ENCODE assay signal across 1 cellular context in the genomic region with DNA sequence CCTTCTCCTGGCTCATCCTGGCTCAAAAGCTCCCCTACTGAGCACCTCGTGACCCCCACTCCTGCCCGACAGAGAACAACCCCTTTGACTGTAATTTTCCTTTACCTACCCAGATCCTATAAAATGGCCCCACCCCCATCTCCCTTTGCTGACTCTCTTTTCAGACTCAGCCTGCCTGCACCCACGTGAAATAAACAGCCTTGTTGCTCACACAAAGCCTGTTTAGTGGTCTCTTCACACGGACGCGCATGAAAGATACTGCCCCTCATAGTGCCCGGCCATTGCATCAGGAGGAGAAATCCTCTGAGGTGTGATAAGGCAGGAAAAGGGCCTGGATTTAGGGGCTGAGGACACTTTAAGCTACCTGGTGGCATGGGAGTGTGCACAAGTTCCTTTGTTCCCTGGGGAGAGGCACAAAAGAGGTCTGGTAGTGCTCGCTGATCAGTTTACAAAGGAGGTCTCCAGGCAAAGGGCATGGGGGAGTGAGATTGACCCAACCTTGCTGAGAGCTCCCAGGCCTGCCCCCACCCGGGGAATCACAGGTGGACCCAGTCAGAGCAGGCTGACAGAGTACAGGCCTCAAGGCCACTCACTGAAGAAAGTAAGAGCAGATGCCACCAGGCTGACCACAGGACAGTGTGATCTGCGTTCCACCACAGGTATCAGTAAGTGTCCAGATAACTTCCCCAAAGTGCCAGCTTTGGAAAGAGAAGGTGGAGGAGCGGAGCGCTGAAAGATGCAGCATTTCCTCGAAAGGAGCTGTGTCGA.
A peak's percentile ranks its signal among the peaks of the same experiment; 100 is the strongest.
TF ChIP-seq lines count a peak whose summit lies in the region.
"Not testable (repeated sequence)": the region's sequence is repeated elsewhere in the genome, so short reads cannot be mapped to it uniquely, and the experiment has no call there.

No MANE protein-coding gene starts in this region.

TF ChIP-seq in K562, 482 proteins besides CTCF, POLR2A, EP300 and RAD21 (continued from another document and continues in another):
- TF ChIP-seq, protein P1, sequence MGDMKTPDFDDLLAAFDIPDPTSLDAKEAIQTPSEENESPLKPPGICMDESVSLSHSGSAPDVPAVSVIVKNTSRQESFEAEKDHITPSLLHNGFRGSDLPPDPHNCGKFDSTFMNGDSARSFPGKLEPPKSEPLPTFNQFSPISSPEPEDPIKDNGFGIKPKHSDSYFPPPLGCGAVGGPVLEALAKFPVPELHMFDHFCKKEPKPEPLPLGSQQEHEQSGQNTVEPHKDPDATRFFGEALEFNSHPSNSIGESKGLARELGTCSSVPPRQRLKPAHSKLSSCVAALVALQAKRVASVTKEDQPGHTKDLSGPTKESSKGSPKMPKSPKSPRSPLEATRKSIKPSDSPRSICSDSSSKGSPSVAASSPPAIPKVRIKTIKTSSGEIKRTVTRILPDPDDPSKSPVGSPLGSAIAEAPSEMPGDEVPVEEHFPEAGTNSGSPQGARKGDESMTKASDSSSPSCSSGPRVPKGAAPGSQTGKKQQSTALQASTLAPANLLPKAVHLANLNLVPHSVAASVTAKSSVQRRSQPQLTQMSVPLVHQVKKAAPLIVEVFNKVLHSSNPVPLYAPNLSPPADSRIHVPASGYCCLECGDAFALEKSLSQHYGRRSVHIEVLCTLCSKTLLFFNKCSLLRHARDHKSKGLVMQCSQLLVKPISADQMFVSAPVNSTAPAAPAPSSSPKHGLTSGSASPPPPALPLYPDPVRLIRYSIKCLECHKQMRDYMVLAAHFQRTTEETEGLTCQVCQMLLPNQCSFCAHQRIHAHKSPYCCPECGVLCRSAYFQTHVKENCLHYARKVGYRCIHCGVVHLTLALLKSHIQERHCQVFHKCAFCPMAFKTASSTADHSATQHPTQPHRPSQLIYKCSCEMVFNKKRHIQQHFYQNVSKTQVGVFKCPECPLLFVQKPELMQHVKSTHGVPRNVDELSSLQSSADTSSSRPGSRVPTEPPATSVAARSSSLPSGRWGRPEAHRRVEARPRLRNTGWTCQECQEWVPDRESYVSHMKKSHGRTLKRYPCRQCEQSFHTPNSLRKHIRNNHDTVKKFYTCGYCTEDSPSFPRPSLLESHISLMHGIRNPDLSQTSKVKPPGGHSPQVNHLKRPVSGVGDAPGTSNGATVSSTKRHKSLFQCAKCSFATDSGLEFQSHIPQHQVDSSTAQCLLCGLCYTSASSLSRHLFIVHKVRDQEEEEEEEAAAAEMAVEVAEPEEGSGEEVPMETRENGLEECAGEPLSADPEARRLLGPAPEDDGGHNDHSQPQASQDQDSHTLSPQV (IDR thresholded peaks at IDR 0.05) = peak; percentile 88
- TF ChIP-seq, protein P2, sequence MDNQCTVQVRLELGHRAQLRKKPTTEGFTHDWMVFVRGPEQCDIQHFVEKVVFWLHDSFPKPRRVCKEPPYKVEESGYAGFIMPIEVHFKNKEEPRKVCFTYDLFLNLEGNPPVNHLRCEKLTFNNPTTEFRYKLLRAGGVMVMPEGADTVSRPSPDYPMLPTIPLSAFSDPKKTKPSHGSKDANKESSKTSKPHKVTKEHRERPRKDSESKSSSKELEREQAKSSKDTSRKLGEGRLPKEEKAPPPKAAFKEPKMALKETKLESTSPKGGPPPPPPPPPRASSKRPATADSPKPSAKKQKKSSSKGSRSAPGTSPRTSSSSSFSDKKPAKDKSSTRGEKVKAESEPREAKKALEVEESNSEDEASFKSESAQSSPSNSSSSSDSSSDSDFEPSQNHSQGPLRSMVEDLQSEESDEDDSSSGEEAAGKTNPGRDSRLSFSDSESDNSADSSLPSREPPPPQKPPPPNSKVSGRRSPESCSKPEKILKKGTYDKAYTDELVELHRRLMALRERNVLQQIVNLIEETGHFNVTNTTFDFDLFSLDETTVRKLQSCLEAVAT (IDR thresholded peaks at IDR 0.05) = peak in 1 of 2 experiments; percentile 36; a peak in 1 of 4 replicates
- TF ChIP-seq MTA1 (IDR thresholded peaks at IDR 0.05; ENCODE audit: borderline replicate concordance) = peak; percentile 14; the same call in 1 of the 2 replicates
- TF ChIP-seq, protein P3, sequence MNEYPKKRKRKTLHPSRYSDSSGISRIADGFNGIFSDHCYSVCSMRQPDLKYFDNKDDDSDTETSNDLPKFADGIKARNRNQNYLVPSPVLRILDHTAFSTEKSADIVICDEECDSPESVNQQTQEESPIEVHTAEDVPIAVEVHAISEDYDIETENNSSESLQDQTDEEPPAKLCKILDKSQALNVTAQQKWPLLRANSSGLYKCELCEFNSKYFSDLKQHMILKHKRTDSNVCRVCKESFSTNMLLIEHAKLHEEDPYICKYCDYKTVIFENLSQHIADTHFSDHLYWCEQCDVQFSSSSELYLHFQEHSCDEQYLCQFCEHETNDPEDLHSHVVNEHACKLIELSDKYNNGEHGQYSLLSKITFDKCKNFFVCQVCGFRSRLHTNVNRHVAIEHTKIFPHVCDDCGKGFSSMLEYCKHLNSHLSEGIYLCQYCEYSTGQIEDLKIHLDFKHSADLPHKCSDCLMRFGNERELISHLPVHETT (CRISPR knock-in tag; conservative IDR thresholded peaks at IDR 0.05 in 1 of 2, IDR thresholded peaks at IDR 0.05 in 1 of 2) = peak in 1 of 2 experiments; percentile 60; a peak in 1 of 4 replicates
- TF ChIP-seq HMG20A (CRISPR knock-in tag; conservative IDR thresholded peaks at IDR 0.05) = 0 out of 2 replicates have a peak, but pooled peaks have one; percentile 14
- TF ChIP-seq, protein P4, sequence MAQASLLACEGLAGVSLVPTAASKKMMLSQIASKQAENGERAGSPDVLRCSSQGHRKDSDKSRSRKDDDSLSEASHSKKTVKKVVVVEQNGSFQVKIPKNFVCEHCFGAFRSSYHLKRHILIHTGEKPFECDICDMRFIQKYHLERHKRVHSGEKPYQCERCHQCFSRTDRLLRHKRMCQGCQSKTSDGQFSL (CRISPR knock-in tag; IDR thresholded peaks at IDR 0.05) = not testable (repeated sequence)
- TF ChIP-seq, protein P4 (tag; IDR thresholded peaks at IDR 0.05) = peak in 1 of 2 experiments; percentile 66; a peak in 1 of 4 replicates
- TF ChIP-seq BRD9 (IDR thresholded peaks at IDR 0.05; ENCODE audit: low read depth, partially characterized antibody) = peak; percentile 9
- TF ChIP-seq, protein P5, sequence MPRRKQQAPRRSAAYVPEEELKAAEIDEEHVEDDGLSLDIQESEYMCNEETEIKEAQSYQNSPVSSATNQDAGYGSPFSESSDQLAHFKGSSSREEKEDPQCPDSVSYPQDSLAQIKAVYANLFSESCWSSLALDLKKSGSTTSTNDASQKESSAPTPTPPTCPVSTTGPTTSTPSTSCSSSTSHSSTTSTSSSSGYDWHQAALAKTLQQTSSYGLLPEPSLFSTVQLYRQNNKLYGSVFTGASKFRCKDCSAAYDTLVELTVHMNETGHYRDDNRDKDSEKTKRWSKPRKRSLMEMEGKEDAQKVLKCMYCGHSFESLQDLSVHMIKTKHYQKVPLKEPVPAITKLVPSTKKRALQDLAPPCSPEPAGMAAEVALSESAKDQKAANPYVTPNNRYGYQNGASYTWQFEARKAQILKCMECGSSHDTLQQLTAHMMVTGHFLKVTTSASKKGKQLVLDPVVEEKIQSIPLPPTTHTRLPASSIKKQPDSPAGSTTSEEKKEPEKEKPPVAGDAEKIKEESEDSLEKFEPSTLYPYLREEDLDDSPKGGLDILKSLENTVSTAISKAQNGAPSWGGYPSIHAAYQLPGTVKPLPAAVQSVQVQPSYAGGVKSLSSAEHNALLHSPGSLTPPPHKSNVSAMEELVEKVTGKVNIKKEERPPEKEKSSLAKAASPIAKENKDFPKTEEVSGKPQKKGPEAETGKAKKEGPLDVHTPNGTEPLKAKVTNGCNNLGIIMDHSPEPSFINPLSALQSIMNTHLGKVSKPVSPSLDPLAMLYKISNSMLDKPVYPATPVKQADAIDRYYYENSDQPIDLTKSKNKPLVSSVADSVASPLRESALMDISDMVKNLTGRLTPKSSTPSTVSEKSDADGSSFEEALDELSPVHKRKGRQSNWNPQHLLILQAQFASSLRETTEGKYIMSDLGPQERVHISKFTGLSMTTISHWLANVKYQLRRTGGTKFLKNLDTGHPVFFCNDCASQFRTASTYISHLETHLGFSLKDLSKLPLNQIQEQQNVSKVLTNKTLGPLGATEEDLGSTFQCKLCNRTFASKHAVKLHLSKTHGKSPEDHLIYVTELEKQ (CRISPR knock-in tag; IDR thresholded peaks at IDR 0.05) = 0 out of 2 replicates have a peak, but pooled peaks have one; percentile 11
- peak; percentile 16; the same call in 1 of the 2 replicates for TF ChIP-seq CTBP1 (IDR thresholded peaks at IDR 0.05; ENCODE audit: borderline replicate concordance)
- TF ChIP-seq TEAD1 (CRISPR knock-in tag; IDR thresholded peaks at IDR 0.05) = 0 out of 4 replicates have a peak, but pooled peaks of 1 of the 2 experiments have one; percentile 31
- peak; percentile 5 for TF ChIP-seq WHSC1 (IDR thresholded peaks at IDR 0.05; ENCODE audit: low read length)
- 0 out of 2 replicates have a peak, but pooled peaks have one; percentile 32 for TF ChIP-seq HDAC8 (tag; IDR thresholded peaks at IDR 0.05)
- TF ChIP-seq, protein P6, sequence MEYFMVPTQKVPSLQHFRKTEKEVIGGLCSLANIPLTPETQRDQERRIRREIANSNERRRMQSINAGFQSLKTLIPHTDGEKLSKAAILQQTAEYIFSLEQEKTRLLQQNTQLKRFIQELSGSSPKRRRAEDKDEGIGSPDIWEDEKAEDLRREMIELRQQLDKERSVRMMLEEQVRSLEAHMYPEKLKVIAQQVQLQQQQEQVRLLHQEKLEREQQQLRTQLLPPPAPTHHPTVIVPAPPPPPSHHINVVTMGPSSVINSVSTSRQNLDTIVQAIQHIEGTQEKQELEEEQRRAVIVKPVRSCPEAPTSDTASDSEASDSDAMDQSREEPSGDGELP (CRISPR knock-in tag; IDR thresholded peaks at IDR 0.05; ENCODE audit: borderline replicate concordance) = peak; percentile 47; the same call in 1 of the 2 replicates
- peak; percentile 11; the same call in 1 of the 2 replicates for TF ChIP-seq ZNF76 (CRISPR knock-in tag; IDR thresholded peaks at IDR 0.05; ENCODE audit: borderline replicate concordance)
- TF ChIP-seq, protein P7, sequence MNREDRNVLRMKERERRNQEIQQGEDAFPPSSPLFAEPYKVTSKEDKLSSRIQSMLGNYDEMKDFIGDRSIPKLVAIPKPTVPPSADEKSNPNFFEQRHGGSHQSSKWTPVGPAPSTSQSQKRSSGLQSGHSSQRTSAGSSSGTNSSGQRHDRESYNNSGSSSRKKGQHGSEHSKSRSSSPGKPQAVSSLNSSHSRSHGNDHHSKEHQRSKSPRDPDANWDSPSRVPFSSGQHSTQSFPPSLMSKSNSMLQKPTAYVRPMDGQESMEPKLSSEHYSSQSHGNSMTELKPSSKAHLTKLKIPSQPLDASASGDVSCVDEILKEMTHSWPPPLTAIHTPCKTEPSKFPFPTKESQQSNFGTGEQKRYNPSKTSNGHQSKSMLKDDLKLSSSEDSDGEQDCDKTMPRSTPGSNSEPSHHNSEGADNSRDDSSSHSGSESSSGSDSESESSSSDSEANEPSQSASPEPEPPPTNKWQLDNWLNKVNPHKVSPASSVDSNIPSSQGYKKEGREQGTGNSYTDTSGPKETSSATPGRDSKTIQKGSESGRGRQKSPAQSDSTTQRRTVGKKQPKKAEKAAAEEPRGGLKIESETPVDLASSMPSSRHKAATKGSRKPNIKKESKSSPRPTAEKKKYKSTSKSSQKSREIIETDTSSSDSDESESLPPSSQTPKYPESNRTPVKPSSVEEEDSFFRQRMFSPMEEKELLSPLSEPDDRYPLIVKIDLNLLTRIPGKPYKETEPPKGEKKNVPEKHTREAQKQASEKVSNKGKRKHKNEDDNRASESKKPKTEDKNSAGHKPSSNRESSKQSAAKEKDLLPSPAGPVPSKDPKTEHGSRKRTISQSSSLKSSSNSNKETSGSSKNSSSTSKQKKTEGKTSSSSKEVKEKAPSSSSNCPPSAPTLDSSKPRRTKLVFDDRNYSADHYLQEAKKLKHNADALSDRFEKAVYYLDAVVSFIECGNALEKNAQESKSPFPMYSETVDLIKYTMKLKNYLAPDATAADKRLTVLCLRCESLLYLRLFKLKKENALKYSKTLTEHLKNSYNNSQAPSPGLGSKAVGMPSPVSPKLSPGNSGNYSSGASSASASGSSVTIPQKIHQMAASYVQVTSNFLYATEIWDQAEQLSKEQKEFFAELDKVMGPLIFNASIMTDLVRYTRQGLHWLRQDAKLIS (CRISPR knock-in tag; IDR thresholded peaks at IDR 0.05) = peak; percentile 7; the same call in 1 of the 2 replicates
- TF ChIP-seq ELF4 (CRISPR knock-in tag; IDR thresholded peaks at IDR 0.05) = 0 out of 2 replicates have a peak, but pooled peaks have one; percentile 63
- TF ChIP-seq, protein P8, sequence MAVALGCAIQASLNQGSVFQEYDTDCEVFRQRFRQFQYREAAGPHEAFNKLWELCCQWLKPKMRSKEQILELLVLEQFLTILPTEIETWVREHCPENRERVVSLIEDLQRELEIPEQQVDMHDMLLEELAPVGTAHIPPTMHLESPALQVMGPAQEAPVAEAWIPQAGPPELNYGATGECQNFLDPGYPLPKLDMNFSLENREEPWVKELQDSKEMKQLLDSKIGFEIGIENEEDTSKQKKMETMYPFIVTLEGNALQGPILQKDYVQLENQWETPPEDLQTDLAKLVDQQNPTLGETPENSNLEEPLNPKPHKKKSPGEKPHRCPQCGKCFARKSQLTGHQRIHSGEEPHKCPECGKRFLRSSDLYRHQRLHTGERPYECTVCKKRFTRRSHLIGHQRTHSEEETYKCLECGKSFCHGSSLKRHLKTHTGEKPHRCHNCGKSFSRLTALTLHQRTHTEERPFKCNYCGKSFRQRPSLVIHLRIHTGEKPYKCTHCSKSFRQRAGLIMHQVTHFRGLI (CRISPR knock-in tag; IDR thresholded peaks at IDR 0.05) = 0 out of 2 replicates have a peak, but pooled peaks have one; percentile 55
- 0 out of 2 replicates have a peak, but pooled peaks have one; percentile 13 for TF ChIP-seq ZNF583 (CRISPR knock-in tag; IDR thresholded peaks at IDR 0.05)
- 0 out of 2 replicates have a peak, but pooled peaks have one; percentile 43 for TF ChIP-seq ZNF57 (CRISPR knock-in tag; IDR thresholded peaks at IDR 0.05)
- peak; percentile 25; the same call in 1 of the 2 replicates for TF ChIP-seq ZNF764 (CRISPR knock-in tag; IDR thresholded peaks at IDR 0.05; ENCODE audit: low read depth)
- 0 out of 2 replicates have a peak, but pooled peaks have one; percentile 16 for TF ChIP-seq ETV1 (tag; conservative IDR thresholded peaks at IDR 0.05; ENCODE audit: low read depth)
- TF ChIP-seq, protein P9, sequence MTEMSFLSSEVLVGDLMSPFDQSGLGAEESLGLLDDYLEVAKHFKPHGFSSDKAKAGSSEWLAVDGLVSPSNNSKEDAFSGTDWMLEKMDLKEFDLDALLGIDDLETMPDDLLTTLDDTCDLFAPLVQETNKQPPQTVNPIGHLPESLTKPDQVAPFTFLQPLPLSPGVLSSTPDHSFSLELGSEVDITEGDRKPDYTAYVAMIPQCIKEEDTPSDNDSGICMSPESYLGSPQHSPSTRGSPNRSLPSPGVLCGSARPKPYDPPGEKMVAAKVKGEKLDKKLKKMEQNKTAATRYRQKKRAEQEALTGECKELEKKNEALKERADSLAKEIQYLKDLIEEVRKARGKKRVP (CRISPR knock-in tag; IDR thresholded peaks at IDR 0.05) = peak; percentile 65; the same call in 1 of the 2 replicates
- TF ChIP-seq BCL6 (CRISPR knock-in tag; IDR thresholded peaks at IDR 0.05) = peak; percentile 26; the same call in 1 of the 2 replicates
- TF ChIP-seq, protein P10, sequence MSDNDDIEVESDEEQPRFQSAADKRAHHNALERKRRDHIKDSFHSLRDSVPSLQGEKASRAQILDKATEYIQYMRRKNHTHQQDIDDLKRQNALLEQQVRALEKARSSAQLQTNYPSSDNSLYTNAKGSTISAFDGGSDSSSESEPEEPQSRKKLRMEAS (CRISPR knock-in tag; IDR thresholded peaks at IDR 0.05) = peak; percentile 57; the same call in 1 of the 2 replicates
- TF ChIP-seq MAZ (CRISPR knock-in tag; conservative IDR thresholded peaks at IDR 0.05 in 1 of 2, IDR thresholded peaks at IDR 0.05 in 1 of 2) = peak in 1 of 2 experiments; percentile 65; a peak in 1 of 4 replicates
